Comparison of ENCODE assay signal across 14 cellular contexts in genomic region chr7:55087521-55087961, GRCh38.
DNase-seq lines count a peak whose midpoint lies in the region; ATAC-seq, FAIRE-seq and TF ChIP-seq lines count a peak whose summit lies in the region.
"Had no signal": no experiment of that assay in that cellular context is flagged by ENCODE, and none has a peak within 500 bp of the region (broad histone marks: within the 10 kb centered on the region; RNA-seq: fewer than 3 reads in every experiment).

No MANE protein-coding gene starts in this region.

- H3K9me2 ChIP-seq in PC-9 (ENCODE audit: insufficient read depth) = no peaks in the 10 kb centered on the region

- H2AFZ ChIP-seq in ACC112 (ENCODE audit: low read length, unreplicated experiment) = no peak overlapping the region
- H2AFZ ChIP-seq in PC-9 = no peak overlapping the region

- 50 to 58% methylated on average over 5 of the region's 5 CpGs for WGBS in esophagus, 2 donors
- 55 to 59% methylated on average over 5 of the region's 5 CpGs for WGBS in pancreas, 2 donors

- TF ChIP-seq CTCF in PC-9 (conservative IDR thresholded peaks at IDR 0.05) = no peak
- no peak for TF ChIP-seq CTCF in pancreas (IDR thresholded peaks at IDR 0.05)

- no peaks in the 10 kb centered on the region for H3K9me3 ChIP-seq in PC-9 (ENCODE audit: insufficient read depth, low read depth)
- no peaks in the 10 kb centered on the region for H3K9me3 ChIP-seq in esophagus (ENCODE audit: control insufficient read depth in 2 of 2, insufficient read depth in 1 of 2, low read depth in 1 of 2, low read length in 1 of 2)
- no peaks in the 10 kb centered on the region for H3K9me3 ChIP-seq in pancreas
- H3K9me3 ChIP-seq: tibial nerve had no signal

- no peaks in the 10 kb centered on the region for H3K27me3 ChIP-seq in ACC112 (ENCODE audit: insufficient read depth, low read length)
- H3K27me3 ChIP-seq in PC-9 (ENCODE audit: insufficient read depth, low read depth) = no peaks in the 10 kb centered on the region
- H3K27me3 ChIP-seq in esophagus (ENCODE audit: control insufficient read depth in 1 of 2, insufficient read depth in 2 of 2, low read length in 2 of 2) = no peaks in the 10 kb centered on the region
- H3K27me3 ChIP-seq in pancreas = no peaks in the 10 kb centered on the region
- H3K27me3 ChIP-seq: tibial nerve had no signal

- TSS peak; percentile 1 for BruUV-seq in PC-9 (replicated peaks; lab: Mats Ljungman, UMichigan)

- peaks cover 50% of the 10 kb centered on the region for H3K4me1 ChIP-seq in ACC112 (ENCODE audit: control insufficient read depth, insufficient read depth, low read length, unreplicated experiment)
- H3K4me1 ChIP-seq in PC-9 (replicated peaks; ENCODE audit: insufficient read depth) = peaks cover 12% of the 10 kb centered on the region
- H3K4me1 ChIP-seq in esophagus (ENCODE audit: control insufficient read depth in 2 of 2, insufficient read depth in 2 of 2, low read length in 1 of 2) = peaks cover 2 to 8% of the 10 kb centered on the region in 2 donors
- peaks cover 29 to 42% (median 38%) of the 10 kb centered on the region in 3 donors for H3K4me1 ChIP-seq in pancreas

- intact Hi-C loops in PC-9 (cut with micrococcal nuclease; ENCODE audit: unreplicated experiment) = loop anchor here (2.0 kb wide), 4 partner anchors 15 to 67 kb away; no protein-coding TSS in a partner anchor
- intact Hi-C loops in pancreas (cut with DNase I) = loop anchor here in 1 of 3 donors (10.0 kb wide), 1 partner anchor 63 kb away; no protein-coding TSS in a partner anchor

- H4K20me1 ChIP-seq in PC-9 (ENCODE audit: insufficient read depth) = peaks cover 27% of the 10 kb centered on the region

- POLR2A ChIA-PET in PC-9 (lab: Charles Lee; ENCODE audit: unreplicated experiment) = no interaction called here

- H3K27ac ChIP-seq in ACC112 (ENCODE audit: low read depth, low read length) = peak overlapping the region; percentile 98
- no peak overlapping the region for H3K27ac ChIP-seq in PC-9
- peak overlapping the region; percentile 82 to 85 for H3K27ac ChIP-seq in esophagus (ENCODE audit: low read depth in 2 of 2, low read length in 1 of 2)
- peak overlapping the region in 3 of 4 donors; percentile 66 to 83 (median 75) for H3K27ac ChIP-seq in pancreas

- CTCF ChIA-PET in PC-9 (lab: Charles Lee) = interaction anchor here (0.6 kb wide), 2 partner anchors 44 to 60 kb away, joined by 3 to 4 read pairs; no protein-coding TSS in a partner anchor

- H3F3A ChIP-seq in PC-9 (ENCODE audit: insufficient read depth, low read depth) = peaks cover 76% of the 10 kb centered on the region

- no peak for FAIRE-seq in pancreas (lab: Jason Lieb, UNC)

- DNase-seq in PC-9 (no peak), pancreas (no peak), GOT3 (lab: John Stamatoyannopoulos, UW) (no peak), COLO668 (lab: John Stamatoyannopoulos, UW; ENCODE audit: unreplicated experiment) (no peak), AG08396 (ENCODE audit: low spot score) (no peak)
- DNase-seq: activated T-cell treated with anti-CD3 and anti-CD28 coated beads, Interleukin-2, amount 50 U/mL, for 1 hour; amygdala; effector CD8-positive, alpha-beta T cell; NCI-H2171 had no signal

- H3K79me2 ChIP-seq in ACC112 (ENCODE audit: control insufficient read depth, insufficient read depth, low read length, unreplicated experiment) = peaks cover 83% of the 10 kb centered on the region
- H3K79me2 ChIP-seq in PC-9 (ENCODE audit: low read depth) = peaks cover 98% of the 10 kb centered on the region

- H3K36me3 ChIP-seq in ACC112 (ENCODE audit: insufficient read depth, low read length) (peaks cover 12% of the 10 kb centered on the region; the same call in 1 of the 2 replicates), PC-9 (ENCODE audit: low read depth) (peaks cover 36% of the 10 kb centered on the region), esophagus (ENCODE audit: control insufficient read depth in 2 of 2, insufficient read depth in 2 of 2, low read length in 1 of 2) (no peaks in the 10 kb centered on the region), pancreas (no peaks in the 10 kb centered on the region)
- H3K36me3 ChIP-seq: tibial nerve had no signal

- H3K4me2 ChIP-seq in PC-9 = no peak overlapping the region

- ATAC-seq in pancreas = no peak
- ATAC-seq in HG03097 (IDR thresholded peaks at IDR 0.05; ENCODE audit: low FRiP score, unreplicated experiment) = no peak
- ATAC-seq: activated CD4-positive, CD25-positive, alpha-beta regulatory T cell treated with anti-CD3 and anti-CD28 coated beads, Interleukin-2, amount 50 U/mL, for 24 hours had no signal

- H3K4me3 ChIP-seq in ACC112 (ENCODE audit: low read depth, low read length) (peak overlapping the region; percentile 34; the same call in 1 of the 2 replicates), PC-9 (no peak overlapping the region), esophagus (ENCODE audit: low read depth in 1 of 2, low read length in 2 of 2) (no peak overlapping the region), pancreas (no peak overlapping the region)
